In the genomic region with DNA sequence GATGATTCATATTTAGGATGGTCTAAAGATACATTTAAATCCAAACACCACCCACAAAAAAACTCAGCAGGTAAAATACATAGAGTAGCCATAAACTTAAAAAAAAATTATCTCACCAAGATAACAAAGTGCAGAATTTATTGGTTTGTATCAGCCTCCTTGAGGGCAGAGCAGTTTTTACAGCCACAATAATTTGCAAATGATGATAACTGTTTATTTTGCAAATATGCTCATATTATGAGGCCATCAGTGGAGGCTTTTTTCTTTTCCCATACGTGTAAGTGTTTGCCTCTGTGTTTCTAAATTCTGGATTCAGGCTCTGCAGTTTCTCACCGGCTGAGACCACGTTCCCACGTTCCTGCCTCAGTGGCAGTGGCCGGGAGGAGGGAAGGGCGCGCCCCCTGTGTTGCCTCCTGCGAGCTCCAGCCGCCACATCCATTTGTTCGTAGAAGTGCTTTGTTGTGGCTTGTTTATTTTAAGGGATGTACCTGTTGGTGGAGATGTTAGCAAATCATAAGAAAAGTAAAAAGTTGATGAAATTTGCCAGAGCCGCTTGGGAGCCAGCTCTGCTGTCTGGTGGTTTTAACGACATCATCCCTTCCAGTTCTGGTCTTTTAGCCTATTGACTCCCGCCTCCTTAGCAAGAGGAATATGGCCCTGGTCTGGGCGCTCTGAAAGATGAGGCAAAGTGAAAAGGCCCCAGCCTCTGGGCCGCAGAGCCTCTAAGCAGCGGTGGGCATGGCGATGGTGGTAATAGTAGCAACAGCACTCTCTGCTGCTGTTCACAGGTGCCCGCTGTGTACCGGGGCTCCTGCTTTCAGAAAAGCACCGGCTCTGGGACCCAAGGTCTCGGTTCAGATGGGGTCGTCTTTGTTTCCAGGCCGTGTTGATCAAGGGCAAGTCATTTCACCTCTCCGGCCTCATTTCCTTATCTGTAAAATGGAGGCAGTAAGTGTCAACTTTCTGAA, we compare ENCODE assay signal across 13 cellular contexts.
DNase-seq lines count a peak whose midpoint lies in the region; ATAC-seq and TF ChIP-seq lines count a peak whose summit lies in the region.
"Had no signal": no experiment of that assay in that cellular context is flagged by ENCODE, and none has a peak within 500 bp of the region (broad histone marks: within the 10 kb centered on the region; RNA-seq: fewer than 3 reads in every experiment).

No MANE protein-coding gene starts in this region.

- peak overlapping the region; percentile 98 for H3K4me3 ChIP-seq in AG10803 (ENCODE audit: low read length)
- no peak overlapping the region for H3K4me3 ChIP-seq in WERI-Rb-1 (ENCODE audit: low read depth, low read length)
- H3K4me3 ChIP-seq: BLaER1 treated with 17β-estradiol and CSF1 and Interleukin-3, amounts not matched to agents 10 nM and 100 nM; GM12878 had no signal

- TF ChIP-seq CTCF in AG10803 (conservative IDR thresholded peaks at IDR 0.05; ENCODE audit: low read length), result no peak
- no peak for TF ChIP-seq CTCF in VCaP (conservative IDR thresholded peaks at IDR 0.05)
- TF ChIP-seq CTCF in foreskin keratinocyte (conservative IDR thresholded peaks at IDR 0.05), result no peak
- no peak for TF ChIP-seq CTCF in WERI-Rb-1 (IDR thresholded peaks at IDR 0.05; ENCODE audit: low read depth, low read length)

- H3K4me1 ChIP-seq in foreskin keratinocyte, result peaks cover 43% of the 10 kb centered on the region
- H3K4me1 ChIP-seq: parathyroid adenoma had no signal

- H3K27ac ChIP-seq in VCaP (peak overlapping the region; percentile 93), foreskin keratinocyte (peak overlapping the region; percentile 16), WERI-Rb-1 (no peak overlapping the region)
- H3K27ac ChIP-seq: BLaER1 treated with 17β-estradiol and CSF1 and Interleukin-3, amounts not matched to agents 10 nM and 100 nM; parathyroid adenoma had no signal

- intact Hi-C loops in posterior vena cava (cut with DNase I), result loop anchor here in 1 of 2 donors (10.0 kb wide), 1 partner anchor 749 kb away; no protein-coding TSS in a partner anchor

- no peaks in the 10 kb centered on the region for H3K27me3 ChIP-seq in foreskin keratinocyte
- H3K27me3 ChIP-seq in WERI-Rb-1 (ENCODE audit: insufficient read depth, low read depth, severe bottlenecking), result no peaks in the 10 kb centered on the region

- no peak for DNase-seq in AG10803 (ENCODE audit: low read depth)
- no peak for DNase-seq in foreskin keratinocyte
- peak; percentile 76 for DNase-seq in posterior vena cava (ENCODE audit: low spot score)
- DNase-seq in WERI-Rb-1, result no peak
- DNase-seq in iPS-NIHi11 (ENCODE audit: low spot score), result no peak
- DNase-seq in NCI-H146 treated with DMSO at 0.1 percent for 48 hours (lab: John Stamatoyannopoulos, UW; ENCODE audit: unreplicated experiment), result no peak
- DNase-seq: activated CD4-positive, alpha-beta T cell treated with anti-CD3 and anti-CD28 coated beads for 36 hours; NCI-H146 had no signal

- no peaks in the 10 kb centered on the region for H3K9me3 ChIP-seq in WERI-Rb-1 (ENCODE audit: severe bottlenecking)
- H3K9me3 ChIP-seq: BLaER1 treated with 17β-estradiol and CSF1 and Interleukin-3, amounts not matched to agents 10 nM and 100 nM had no signal

- no peaks in the 10 kb centered on the region for H3K36me3 ChIP-seq in WERI-Rb-1

- ATAC-seq in foreskin keratinocyte (no peak), HG03135 (IDR thresholded peaks at IDR 0.05; ENCODE audit: unreplicated experiment) (no peak)
- ATAC-seq: activated CD4-positive, alpha-beta T cell treated with anti-CD3 and anti-CD28 coated beads for 36 hours; GM12878 had no signal
